In genomic region chr1:95733031-95733430, GRCh38 we compare ENCODE assay signal across 19 cellular contexts.
DNase-seq lines count a peak whose midpoint lies in the region; FAIRE-seq and TF ChIP-seq lines count a peak whose summit lies in the region.
"Had no signal": no experiment of that assay in that cellular context is flagged by ENCODE, and none has a peak within 500 bp of the region (broad histone marks: within the 10 kb centered on the region; RNA-seq: fewer than 3 reads in every experiment).

No MANE protein-coding gene starts in this region.

- H3K27ac ChIP-seq in uterus, result no peak overlapping the region
- H3K27ac ChIP-seq: C4-2B had no signal

- H3K9me3 ChIP-seq in uterus, result no peaks in the 10 kb centered on the region
- H3K9me3 ChIP-seq: Caco-2 had no signal

- DNase-seq in bronchial epithelial cell (ENCODE audit: low read depth) (peak; percentile 68), fibroblast of peridontal ligament (ENCODE audit: extremely low read depth) (peak; percentile 19), kidney tubule cell (ENCODE audit: low spot score) (peak; percentile 1), stromal cell of bone marrow (ENCODE audit: low read depth) (peak; percentile 34), posterior vena cava (ENCODE audit: low spot score) (no peak), NCI-H446 treated with DMSO at 0.1 percent for 48 hours (lab: John Stamatoyannopoulos, UW) (no peak), uterus (no peak), HT-29 (ENCODE audit: low spot score) (no peak)
- DNase-seq: ACHN; Caco-2; CD4-positive, alpha-beta T cell; KBM-7 had no signal

- no peak for FAIRE-seq in bronchial epithelial cell (lab: Jason Lieb, UNC)
- FAIRE-seq: A204.1, D721Med, G401.6, GM12892, HepG2 had no signal

- H3K36me3 ChIP-seq in bronchial epithelial cell (ENCODE audit: control insufficient read depth, insufficient read depth, low read length) (no peaks in the 10 kb centered on the region), uterus (no peaks in the 10 kb centered on the region)
- H3K36me3 ChIP-seq: HAP-1 had no signal

- no peak for TF ChIP-seq POLR2A in uterus (IDR thresholded peaks at IDR 0.05)

- no peak for TF ChIP-seq CTCF in bronchial epithelial cell (IDR thresholded peaks at IDR 0.05; ENCODE audit: insufficient read depth, low read length, severe bottlenecking)
- no peak for TF ChIP-seq CTCF in uterus (IDR thresholded peaks at IDR 0.05)

- intact Hi-C loops in posterior vena cava (cut with DNase I) (no loop called here), uterus (cut with DNase I; ENCODE audit: low total_unique reads) (no loop called here)

- H3K4me3 ChIP-seq in bronchial epithelial cell (ENCODE audit: low read depth, low read length) (no peak overlapping the region), uterus (no peak overlapping the region)
- H3K4me3 ChIP-seq: HAP-1 had no signal

- H3K27me3 ChIP-seq in bronchial epithelial cell (ENCODE audit: control insufficient read depth, insufficient read depth, low read length) (no peaks in the 10 kb centered on the region), uterus (no peaks in the 10 kb centered on the region)

- H3K4me1 ChIP-seq in uterus, result no peaks in the 10 kb centered on the region
- H3K4me1 ChIP-seq: Caco-2 had no signal

Comparison
In these comparisons a context has a peak if more than half of its experiments do, and no peak if none do; other contexts are left out.
1. DNase-seq: peak in bronchial epithelial cell (single experiment), fibroblast of peridontal ligament (single experiment), kidney tubule cell (single experiment) and stromal cell of bone marrow (single experiment); none in posterior vena cava (single experiment), NCI-H446 treated with DMSO at 0.1 percent for 48 hours (single experiment), uterus (0 of 2) and HT-29 (single experiment).